Comparison of ENCODE assay signal across 8 cellular contexts in the genomic region with DNA sequence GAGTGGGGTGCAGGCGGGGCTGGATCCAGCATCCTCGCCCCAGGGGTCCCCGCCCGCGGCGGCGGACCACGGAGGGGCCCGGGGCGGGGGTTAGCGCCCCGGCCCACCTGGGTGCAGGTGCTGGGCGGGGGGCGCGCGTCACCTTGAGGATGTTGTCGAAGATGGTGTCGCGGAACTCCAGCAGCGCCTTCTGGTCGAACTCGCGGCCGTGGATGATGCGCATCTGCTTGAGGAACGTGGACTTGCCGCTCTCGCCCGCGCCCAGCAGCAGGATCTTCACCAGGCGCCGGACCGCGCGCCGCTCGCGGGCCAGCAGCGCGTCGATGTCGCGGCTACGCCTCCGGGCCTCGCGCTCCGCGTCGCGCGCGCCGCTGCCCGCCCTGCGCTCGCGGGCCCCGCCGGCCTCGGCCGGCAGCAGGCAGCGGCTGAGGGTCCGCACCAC. TPM values are rescaled to one million over a fixed set of nuclear protein-coding genes. Genes with fewer than 3 reads are reported as not detected.
A peak's percentile ranks its signal among the peaks of the same experiment; 100 is the strongest.
DNase-seq lines count a peak whose midpoint lies in the region; ATAC-seq and TF ChIP-seq lines count a peak whose summit lies in the region.

No MANE protein-coding gene starts in this region.

- no peaks in the 10 kb centered on the region for H3K27me3 Mint-ChIP-seq in CD4-positive, alpha-beta T cell

- no peaks in the 10 kb centered on the region for H3K9me3 Mint-ChIP-seq in CD4-positive, alpha-beta T cell

- peaks cover 55% of the 10 kb centered on the region for H3K4me1 Mint-ChIP-seq in CD4-positive, alpha-beta T cell (ENCODE audit: low read depth)

- intact Hi-C loops in CD4-positive, alpha-beta T cell (cut with DNase I, micrococcal nuclease), result loop anchor here in 1 of 2 experiments (5.0 to 10.0 kb wide), 3 partner anchors 461 to 1969 kb away; partner anchors contain the start of genes GET4, PSMG3 and SDK1
- intact Hi-C loops in left colon (cut with DNase I, micrococcal nuclease), result no loop called here

- CTCF ChIA-PET in CD4-positive, alpha-beta T cell (lab: Charles Lee), result no interaction called here
- CTCF ChIA-PET in HEK293 (lab: Yijun Ruan, JAX), result no interaction called here

- ATAC-seq in CD4-positive, alpha-beta T cell (ENCODE audit: poor library complexity), result peak; percentile 4
- ATAC-seq in left colon (peak; percentile 10), HG03565 (IDR thresholded peaks at IDR 0.05; ENCODE audit: unreplicated experiment) (no peak)

- TF ChIP-seq CTCF in CD4-positive, alpha-beta T cell (IDR thresholded peaks at IDR 0.05), result no peak
- TF ChIP-seq CTCF in HEK293 (tag by site-specific recombination; IDR thresholded peaks at IDR 0.05) (no peak), brain microvascular endothelial cell (IDR thresholded peaks at IDR 0.05; ENCODE audit: low read depth, low read length, missing control alignments) (no peak)

- H3K4me1 ChIP-seq in HEK293 (ENCODE audit: control insufficient read depth, insufficient read depth, low read length), result no peaks in the 10 kb centered on the region

- H3K9me3 ChIP-seq in CD4-positive, alpha-beta T cell (ENCODE audit: control insufficient read depth, low read length), result no peaks in the 10 kb centered on the region
- H3K9me3 ChIP-seq in HEK293 (ENCODE audit: control insufficient read depth, insufficient read depth, low read depth, low read length), result no peaks in the 10 kb centered on the region

- H3K36me3 Mint-ChIP-seq in CD4-positive, alpha-beta T cell (ENCODE audit: low read depth), result peaks cover 26% of the 10 kb centered on the region

- H3K27me3 ChIP-seq in CD4-positive, alpha-beta T cell (ENCODE audit: control insufficient read depth, insufficient read depth, low read length), result no peaks in the 10 kb centered on the region
- H3K27me3 ChIP-seq in brain microvascular endothelial cell (replicated peaks), result no peaks in the 10 kb centered on the region

- no peak overlapping the region for H3K27ac ChIP-seq in CD4-positive, alpha-beta T cell (ENCODE audit: low read depth, low read length)
- H3K27ac ChIP-seq in HEK293 (ENCODE audit: extremely low read depth, low read depth, low read length), result peak overlapping the region; percentile 75; the same call in 1 of the 2 replicates
- no peak overlapping the region for H3K27ac ChIP-seq in brain microvascular endothelial cell

- H3K4me3 ChIP-seq in HEK293 (ENCODE audit: low read depth, low read length) (peak overlapping the region; percentile 64), brain microvascular endothelial cell (ENCODE audit: low read depth, low read length) (peak overlapping the region; percentile 77)

- POLR2A ChIA-PET in CD4-positive, alpha-beta T cell (lab: Charles Lee), result no interaction called here
- POLR2A ChIA-PET in HEK293 (lab: Yijun Ruan, JAX), result no interaction called here

- DNase-seq in CD4-positive, alpha-beta T cell, result peak in 7 of 10 experiments; percentile 12 to 43 (median 21)
- peak; percentile 49 for DNase-seq in RPMI7951 (ENCODE audit: low read depth)
- DNase-seq in brain microvascular endothelial cell, result no peak
- peak; percentile 45 to 65 for DNase-seq in left colon
- peak; percentile 53 for DNase-seq in stimulated activated CD8-positive, alpha-beta memory T cell treated with anti-CD3 and anti-CD28 coated beads, Interleukin-4, amount 100 ng/mL, for 48 hours
- no peak for DNase-seq in amniotic stem cell (lab: John Stamatoyannopoulos, UW)

- H3K36me3 ChIP-seq in HEK293 (ENCODE audit: control insufficient read depth in 2 of 2, insufficient read depth in 1 of 2, low read length in 2 of 2) (peaks cover 3 to 20% of the 10 kb centered on the region in 2 experiments; a peak in 2 of 3 replicates), brain microvascular endothelial cell (replicated peaks) (peaks cover 5% of the 10 kb centered on the region)

- in situ Hi-C loops in brain microvascular endothelial cell (cut with HindIII; ENCODE audit: low pct_ligation_motif_present, low sequenced_read_pairs), result no loop called here

- peak overlapping the region; percentile 70 for H3K4me3 Mint-ChIP-seq in CD4-positive, alpha-beta T cell

- peak overlapping the region; percentile 37 for H3K27ac Mint-ChIP-seq in CD4-positive, alpha-beta T cell

TF ChIP-seq in HEK293, 187 proteins besides CTCF, POLR2A, EP300 and RAD21:
- TF ChIP-seq ZNF239 (tag by site-specific recombination; IDR thresholded peaks at IDR 0.05) (no peak), ZBTB26 (tag by site-specific recombination; optimal IDR thresholded peaks at IDR 0.05) (peak; percentile 64)

RNA-seq across cellular contexts. Expression of gene GNA12, which starts 0.4 kb away (rescaled TPM):
- 10 to 100 TPM; 16.0 to 16.1 TPM for total RNA-seq in CD4-positive, alpha-beta T cell
- total RNA-seq in RPMI7951 (2014; rRNA removed; shearing (Covaris generic)), result 17.8 and 20.8 TPM in 2 replicates
- 10 to 100 TPM; 21.4 to 32.9 TPM for total RNA-seq in left colon

Comparison
In these comparisons a context has a peak if more than half of its experiments do, and no peak if none do; other contexts are left out.
1. DNase-seq: peak in CD4-positive, alpha-beta T cell (7 of 10), RPMI7951 (single experiment), left colon (2 of 2) and stimulated activated CD8-positive, alpha-beta memory T cell treated with anti-CD3 and anti-CD28 coated beads, Interleukin-4, amount 100 ng/mL, for 48 hours (single experiment); none in brain microvascular endothelial cell (single experiment) and amniotic stem cell (single experiment).